Comparison of ENCODE assay signal across 16 cellular contexts in the genomic region with DNA sequence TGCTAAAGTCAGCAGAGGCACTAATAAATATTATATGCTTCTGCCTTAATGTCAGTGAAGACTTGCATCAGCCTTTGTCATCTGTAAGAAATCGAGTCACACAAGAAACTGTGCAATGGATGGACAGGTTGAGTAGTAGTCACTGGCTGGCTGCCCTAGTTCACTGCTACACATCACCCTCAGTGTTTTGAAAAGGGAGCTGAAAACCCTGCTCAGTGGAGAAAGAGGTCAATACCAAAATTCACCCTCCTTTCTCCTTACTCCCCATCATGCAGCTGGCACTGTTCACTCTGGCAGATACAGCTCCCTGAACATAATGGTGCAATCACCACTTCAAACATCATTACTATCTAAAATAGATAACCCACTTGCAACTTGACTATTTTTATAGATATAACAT. TPM values are rescaled to one million over a fixed set of nuclear protein-coding genes. Genes with fewer than 3 reads are reported as not detected.
DNase-seq lines count a peak whose midpoint lies in the region; TF ChIP-seq lines count a peak whose summit lies in the region.
"Had no signal": no experiment of that assay in that cellular context is flagged by ENCODE, and none has a peak within 500 bp of the region (broad histone marks: within the 10 kb centered on the region; RNA-seq: fewer than 3 reads in every experiment).

No MANE protein-coding gene starts in this region.

- H3K56ac ChIP-seq in mesendoderm (ENCODE audit: low read length), result no peak overlapping the region

- H4K8ac ChIP-seq in mesendoderm (ENCODE audit: low read depth, low read length), result no peak overlapping the region

- WGBS in mesendoderm (ENCODE audit: extremely low coverage, insufficient coverage, low lambda C conversion rate), result no CpG with 5 or more reads among the region's 1 CpG

- H3K27me3 ChIP-seq in BLaER1, result no peaks in the 10 kb centered on the region
- H3K27me3 ChIP-seq in mesendoderm (ENCODE audit: insufficient read depth, low read length, poor library complexity), result no peaks in the 10 kb centered on the region

- peaks cover 27% of the 10 kb centered on the region for H3K9me3 ChIP-seq in BLaER1

- H3K9me3 Mint-ChIP-seq in Calu3 (ENCODE audit: low read depth, unreplicated experiment), result no peaks in the 10 kb centered on the region

- H3K18ac ChIP-seq in mesendoderm (ENCODE audit: low read length), result no peak overlapping the region

- H3K27ac ChIP-seq in BLaER1 (peak overlapping the region; percentile 92), mesendoderm (ENCODE audit: low read depth, low read length) (no peak overlapping the region)
- H3K27ac ChIP-seq: C4-2B had no signal

- H3K79me2 ChIP-seq in mesendoderm (ENCODE audit: control insufficient read depth, insufficient read depth, low read length), result no peaks in the 10 kb centered on the region

- TF ChIP-seq CTCF in Calu3 (IDR thresholded peaks at IDR 0.05; ENCODE audit: unreplicated experiment), result no peak

- CTCF ChIA-PET in Calu3 (lab: Charles Lee), result interaction anchor here (0.6 kb wide), 1 partner anchor 93 kb away, joined by 3 read pairs; no protein-coding TSS in a partner anchor

- no TSS peak for BruUV-seq in Calu3 (replicated peaks; lab: Mats Ljungman, UMichigan)

- peaks cover 28% of the 10 kb centered on the region for H3K36me3 ChIP-seq in BLaER1
- no peaks in the 10 kb centered on the region for H3K36me3 ChIP-seq in mesendoderm (ENCODE audit: control insufficient read depth, insufficient read depth, low read length)

- no peak overlapping the region for H2AK5ac ChIP-seq in mesendoderm (ENCODE audit: low read length)

- no peak overlapping the region for H4K5ac ChIP-seq in mesendoderm (ENCODE audit: low read length)

- no peak overlapping the region for H3K4me3 Mint-ChIP-seq in Calu3 (ENCODE audit: low read depth, unreplicated experiment)
- H3K4me3 Mint-ChIP-seq: CD4-positive, alpha-beta memory T cell had no signal

- H4K20me1 ChIP-seq in BLaER1, result no peaks in the 10 kb centered on the region

- H2BK15ac ChIP-seq in mesendoderm (replicated peaks; ENCODE audit: low read depth), result no peak overlapping the region

- no peaks in the 10 kb centered on the region for H3K36me3 Mint-ChIP-seq in Calu3 (ENCODE audit: insufficient read depth, unreplicated experiment)
- H3K36me3 Mint-ChIP-seq: CD4-positive, alpha-beta memory T cell had no signal

- peaks cover 6% of the 10 kb centered on the region for H3K27me3 Mint-ChIP-seq in Calu3 (ENCODE audit: unreplicated experiment)

- H3K4me2 ChIP-seq in BLaER1 (peak overlapping the region; percentile 91), mesendoderm (ENCODE audit: low read length) (no peak overlapping the region)

- H2BK5ac ChIP-seq in mesendoderm (ENCODE audit: low read length), result no peak overlapping the region

- H3K4ac ChIP-seq in mesendoderm (ENCODE audit: low read depth, low read length), result peak overlapping the region; percentile 2

- H2BK120ac ChIP-seq in mesendoderm (ENCODE audit: low read depth, low read length), result no peak overlapping the region

- H3K4me3 ChIP-seq in BLaER1, result peak overlapping the region; percentile 54
- H3K4me3 ChIP-seq in mesendoderm (ENCODE audit: low read length), result no peak overlapping the region

- DNase-seq in NCI-H69 (lab: John Stamatoyannopoulos, UW), result peak; percentile 15
- DNase-seq in cerebellum (ENCODE audit: low spot score), result peak; percentile 24
- DNase-seq in mesendoderm, result no peak
- DNase-seq in NCI-H187 treated with DMSO at 0.1 percent for 48 hours (lab: John Stamatoyannopoulos, UW), result no peak
- DNase-seq in cardiac septum (ENCODE audit: low spot score), result no peak
- no peak for DNase-seq in activated T-cell treated with anti-CD3 and anti-CD28 coated beads for 4 hours
- DNase-seq in Calu3, result no peak
- DNase-seq: ACHN; CD4-positive, alpha-beta memory T cell; DMS153; DMS79 treated with DMSO at 0.1 percent for 48 hours; EL; GDM1 had no signal

- peak overlapping the region; percentile 74 for H3K9ac ChIP-seq in BLaER1
- no peak overlapping the region for H3K9ac ChIP-seq in mesendoderm (ENCODE audit: low read length)

- no peak overlapping the region for H3K27ac Mint-ChIP-seq in Calu3 (ENCODE audit: unreplicated experiment)

- peaks cover 67% of the 10 kb centered on the region for H3K4me1 ChIP-seq in BLaER1
- no peaks in the 10 kb centered on the region for H3K4me1 ChIP-seq in mesendoderm (ENCODE audit: control insufficient read depth, low read depth, low read length)

- intact Hi-C loops in cardiac septum (cut with DNase I), result no loop called here
- intact Hi-C loops in Calu3 (cut with micrococcal nuclease; ENCODE audit: unreplicated experiment), result no loop called here

- H3K4me1 Mint-ChIP-seq in Calu3 (ENCODE audit: low read depth, unreplicated experiment), result no peaks in the 10 kb centered on the region
- H3K4me1 Mint-ChIP-seq: CD4-positive, alpha-beta memory T cell had no signal

- no peaks in the 10 kb centered on the region for H3K79me1 ChIP-seq in mesendoderm (ENCODE audit: low read length)

- H3K23ac ChIP-seq in mesendoderm (ENCODE audit: low read length), result no peak overlapping the region

RNA-seq across cellular contexts. Expression of gene ANKS1B, which starts 6.6 kb away (rescaled TPM):
- 331 TPM for total RNA-seq in cerebellum
- 1.3 TPM for polyA plus RNA-seq in mesendoderm (2013, experiment 1 of 2)
- polyA plus RNA-seq in mesendoderm (2013, experiment 2 of 2), result 1.3 TPM
- total RNA-seq in cardiac septum, result 1.9 TPM
- 1.5 and 1.7 TPM in 2 replicates for total RNA-seq in Calu3 (2022)
- polyA plus RNA-seq: CD4-positive, alpha-beta memory T cell; HepG2 had no signal

Comparison
In these comparisons a context has a peak if more than half of its experiments do, and no peak if none do; other contexts are left out.
1. DNase-seq: peak in NCI-H69 (single experiment) and cerebellum (single experiment); none in mesendoderm (single experiment), NCI-H187 treated with DMSO at 0.1 percent for 48 hours (single experiment), cardiac septum (single experiment), activated T-cell treated with anti-CD3 and anti-CD28 coated beads for 4 hours (single experiment) and Calu3 (single experiment).
2. RNA of gene ANKS1B, which starts 6.6 kb away (total RNA-seq): 331 TPM in cerebellum (single experiment); 1.9 TPM in cardiac septum (single experiment) and 1.5 to 1.7 TPM in Calu3; every median in the first group is over 100 times any median in the second.